Comparison of ENCODE assay signal across 1 cellular context in genomic region chr1:159854693-159855192, GRCh38.
TF ChIP-seq lines count a peak whose summit lies in the region.

No MANE protein-coding gene starts in this region.

TF ChIP-seq in HepG2, 621 proteins besides CTCF, POLR2A, EP300 and RAD21 (continued from another document):
- no peak for TF ChIP-seq TEF (CRISPR knock-in tag; IDR thresholded peaks at IDR 0.05)
- TF ChIP-seq SIX4 (CRISPR knock-in tag; IDR thresholded peaks at IDR 0.05) = no peak
- TF ChIP-seq MXD4 (CRISPR knock-in tag; IDR thresholded peaks at IDR 0.05) = no peak
- no peak for TF ChIP-seq ZZZ3 (CRISPR knock-in tag; IDR thresholded peaks at IDR 0.05; ENCODE audit: borderline replicate concordance)
- TF ChIP-seq HNF4A (CRISPR knock-in tag; IDR thresholded peaks at IDR 0.05) = no peak
- TF ChIP-seq ZNF24 (IDR thresholded peaks at IDR 0.05) = no peak
- no peak for TF ChIP-seq TCF7L2 (IDR thresholded peaks at IDR 0.05; ENCODE audit: low read depth, low read length)
- peak; percentile 65; the same call in 1 of the 2 replicates for TF ChIP-seq SKIL (CRISPR knock-in tag; IDR thresholded peaks at IDR 0.05; ENCODE audit: borderline replicate concordance)
- no peak for TF ChIP-seq AGO2 (optimal IDR thresholded peaks at IDR 0.05; ENCODE audit: low read depth, low read length)
- no peak for TF ChIP-seq ZNF639 (CRISPR knock-in tag; conservative IDR thresholded peaks at IDR 0.05)
- TF ChIP-seq SNAPC4 (CRISPR knock-in tag; IDR thresholded peaks at IDR 0.05) = no peak
- no peak for TF ChIP-seq HMGXB4 (CRISPR knock-in tag; IDR thresholded peaks at IDR 0.05; ENCODE audit: borderline replicate concordance in 1 of 2, low read depth in 1 of 2)
- TF ChIP-seq ZNF790 (CRISPR knock-in tag; IDR thresholded peaks at IDR 0.05; ENCODE audit: borderline replicate concordance) = no peak
